8 cellular contexts compared by ENCODE assay signal in the genomic region with DNA sequence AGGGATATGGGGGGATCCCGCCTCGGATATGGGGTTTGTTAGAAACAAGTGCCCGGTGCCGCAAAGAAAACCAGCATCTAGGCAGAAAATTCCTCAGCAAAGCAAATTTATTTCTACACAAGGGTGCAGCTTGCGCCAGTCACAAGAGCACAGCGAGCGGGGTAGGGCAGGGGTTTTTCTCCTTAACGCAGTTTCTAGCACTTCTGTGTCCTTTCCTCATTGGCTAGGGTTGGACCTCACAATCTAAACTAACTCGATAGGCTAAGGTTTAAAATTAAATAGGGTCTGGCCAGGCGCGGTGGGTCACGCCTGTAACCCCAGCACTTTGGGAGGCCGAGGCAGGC. TPM values are rescaled to one million over a fixed set of nuclear protein-coding genes. Genes with fewer than 3 reads are reported as not detected.
DNase-seq lines count a peak whose midpoint lies in the region; ATAC-seq and TF ChIP-seq lines count a peak whose summit lies in the region.

No MANE protein-coding gene starts in this region.

- CTCF ChIA-PET in mammary epithelial cell (lab: Charles Lee; ENCODE audit: low non-redundant PET), result interaction anchor here (2.5 kb wide), 1 partner anchor 17 kb away, joined by 16 read pairs; no protein-coding TSS in a partner anchor

- peak overlapping the region; percentile 95 for H2AFZ ChIP-seq in mammary epithelial cell (ENCODE audit: low read depth, low read length)

- WGBS in mammary epithelial cell (ENCODE audit: low coverage, missing lambda C conversion rate), result 18% methylated on average over 8 of the region's 13 CpGs

- no peaks in the 10 kb centered on the region for H4K20me1 ChIP-seq in mammary epithelial cell (ENCODE audit: insufficient read depth, low read length)

- H3K4me3 ChIP-seq in mammary epithelial cell (replicated peaks in 1 of 3; ENCODE audit: insufficient read depth in 1 of 3, low read depth in 2 of 3, low read length in 3 of 3), result peak overlapping the region; percentile 95 to 97 (median 97)

- peak; percentile 42 for DNase-seq in ELF-1 (ENCODE audit: low read depth, low spot score)
- DNase-seq in NCI-H146 (lab: John Stamatoyannopoulos, UW), result peak; percentile 65
- peak; percentile 17 for DNase-seq in mammary epithelial cell
- peak; percentile 33 to 49 for DNase-seq in left colon
- no peak for DNase-seq in posterior cingulate gyrus
- no peak for DNase-seq in GM10266 (ENCODE audit: extremely low spot score)

- H3K27me3 ChIP-seq in mammary epithelial cell (ENCODE audit: insufficient read depth, low read length), result no peaks in the 10 kb centered on the region

- H3K79me2 ChIP-seq in mammary epithelial cell (ENCODE audit: insufficient read depth, low read length), result peaks cover 32% of the 10 kb centered on the region

- TF ChIP-seq CTCF in mammary epithelial cell (conservative IDR thresholded peaks at IDR 0.05 in 1 of 2, IDR thresholded peaks at IDR 0.05 in 1 of 2; ENCODE audit: extremely low read depth in 1 of 2, insufficient read depth in 1 of 2, low read depth in 1 of 2, low read length in 2 of 2) (no peak), GM10266 (IDR thresholded peaks at IDR 0.05; ENCODE audit: control insufficient read depth, insufficient read depth, low read depth, missing control alignments) (no peak)

- peaks cover 3% of the 10 kb centered on the region for H3K9me3 ChIP-seq in mammary epithelial cell (replicated peaks; ENCODE audit: insufficient read depth, low read length)

- H3K9ac ChIP-seq in mammary epithelial cell (ENCODE audit: insufficient read depth, low read length), result peak overlapping the region; percentile 86

- ATAC-seq in left colon (peak; percentile 45), GM18517 (IDR thresholded peaks at IDR 0.05; ENCODE audit: unreplicated experiment) (no peak)

- in situ Hi-C loops in mammary epithelial cell (cut with MboI; ENCODE audit: low sequenced_read_pairs in 2 of 2), result no loop called here

- H3K36me3 ChIP-seq in mammary epithelial cell (ENCODE audit: insufficient read depth, low read length), result no peaks in the 10 kb centered on the region

- H3K4me2 ChIP-seq in mammary epithelial cell (ENCODE audit: insufficient read depth, low read depth, low read length), result peak overlapping the region; percentile 74

- H3K27ac ChIP-seq in mammary epithelial cell (ENCODE audit: insufficient read depth, low read depth, low read length) (peak overlapping the region; percentile 72), temporal lobe (ENCODE audit: low read depth, low read length) (peak overlapping the region; percentile 63)

- intact Hi-C loops in mammary epithelial cell (cut with micrococcal nuclease) (loop anchor here (1.0 to 5.0 kb wide), 4 partner anchors 16 to 173 kb away; a partner anchor contains a TSS), left colon (cut with DNase I, micrococcal nuclease) (no loop called here), posterior cingulate gyrus (cut with DNase I) (no loop called here)

- BruUV-seq in mammary epithelial cell (replicated peaks; lab: Mats Ljungman, UMichigan), result no TSS peak

- dilution Hi-C loops in mammary epithelial cell (cut with HindIII; ENCODE audit: low sequenced_read_pairs), result no loop called here

- H3K4me1 ChIP-seq in mammary epithelial cell (ENCODE audit: insufficient read depth, low read length), result no peaks in the 10 kb centered on the region

RNA-seq across cellular contexts. Expression of a gene that starts 0.6 kb away (rescaled TPM):
- total RNA-seq in mammary epithelial cell (10 to 100 TPM in 1 of 2 donors, 1 to 10 TPM in 1; 8.3 to 10.4 TPM), left colon (10 to 100 TPM; 32.6 to 40.8 TPM), temporal lobe (14.3 TPM)
- polyA plus RNA-seq in mammary epithelial cell, result 2.3 TPM
- 7.2 TPM for polyA minus RNA-seq in mammary epithelial cell

RNA-seq across cellular contexts. Expression of a gene that starts 16.4 kb away (rescaled TPM):
- total RNA-seq in mammary epithelial cell (1 to 10 TPM; 1.4 to 1.5 TPM), left colon (1 to 10 TPM; 2.7 to 3.5 TPM), temporal lobe (9.3 TPM)
- 0.08 TPM for polyA plus RNA-seq in mammary epithelial cell
- 0.93 TPM for polyA minus RNA-seq in mammary epithelial cell

RNA-seq across cellular contexts. Expression of a gene that starts 33.8 kb away (rescaled TPM):
- total RNA-seq in mammary epithelial cell (1 to 10 TPM in 1 of 2 donors, under 1 TPM in 1; 0.26 to 3.3 TPM), left colon (10 to 100 TPM in 1 of 2 donors, 1 to 10 TPM in 1; 9.6 to 10.9 TPM), temporal lobe (27.8 TPM)
- 0.12 TPM for polyA plus RNA-seq in mammary epithelial cell
- not detected for polyA minus RNA-seq in mammary epithelial cell

RNA-seq across cellular contexts. Expression of a gene that starts 47.9 kb away (rescaled TPM):
- total RNA-seq in mammary epithelial cell, result 1 to 10 TPM; 3.1 to 6.7 TPM
- polyA plus RNA-seq in mammary epithelial cell, result 0.86 TPM
- 2.1 TPM for polyA minus RNA-seq in mammary epithelial cell
- 1 to 10 TPM; 3.5 to 4.8 TPM for total RNA-seq in left colon
- 33.7 TPM for total RNA-seq in temporal lobe

Comparison
In these comparisons a context has a peak if more than half of its experiments do, and no peak if none do; other contexts are left out.
1. DNase-seq: peak in ELF-1 (single experiment), NCI-H146 (single experiment), mammary epithelial cell (single experiment) and left colon (2 of 2); none in posterior cingulate gyrus (0 of 10) and GM10266 (single experiment).